In the genomic region with DNA sequence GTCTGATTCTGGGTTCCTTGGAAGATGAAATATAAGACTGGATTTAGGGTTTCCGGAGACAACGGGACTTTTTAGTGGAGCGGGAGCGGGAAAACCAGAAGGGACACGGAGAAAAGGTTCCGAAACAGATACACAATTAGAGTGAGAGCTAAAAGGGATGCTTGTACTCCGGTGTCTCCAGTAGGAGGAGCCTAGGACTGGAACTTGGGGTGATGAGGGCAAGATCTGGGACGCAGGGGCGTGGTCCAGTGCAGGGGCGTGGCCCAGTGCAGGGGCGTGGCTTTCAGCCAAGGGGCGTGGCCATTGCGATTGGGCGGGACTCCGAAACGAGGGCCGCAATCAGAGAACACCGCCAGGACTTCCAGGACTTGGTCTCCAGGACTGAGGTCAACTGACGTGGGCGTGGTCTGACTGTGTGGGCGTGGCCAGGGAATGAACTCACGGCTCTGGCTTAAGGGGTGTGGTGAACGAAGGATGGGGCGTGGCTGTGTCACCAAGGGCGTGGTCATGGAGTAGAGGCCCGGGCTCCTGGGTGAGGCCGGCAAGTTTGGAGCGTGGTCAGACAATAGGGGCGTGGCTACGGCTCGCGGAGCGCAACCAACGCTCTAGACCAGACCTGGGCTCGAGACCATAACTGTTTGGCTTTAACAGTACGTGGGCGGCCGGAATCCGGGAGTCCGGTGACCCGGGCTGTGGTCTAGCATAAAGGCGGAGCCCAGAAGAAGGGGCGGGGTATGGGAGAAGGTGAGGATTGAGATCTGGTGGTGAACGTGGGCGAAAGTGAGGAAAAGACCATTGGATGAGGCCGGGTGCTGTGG, we compare ENCODE assay signal across 1 cellular context.
TF ChIP-seq lines count a peak whose summit lies in the region.

Gene DKKL1, plus strand, starts transcription at position 613 of the 818 bp plus-strand sequence. Its CDS starts 122 bp downstream, at position 735.

TF ChIP-seq in K562, 482 proteins besides CTCF, POLR2A, EP300 and RAD21 (continued from another document and continues in another):
- no peak for TF ChIP-seq CREB3 (tag; conservative IDR thresholded peaks at IDR 0.05; ENCODE audit: low read depth)
- TF ChIP-seq TRIM28 (IDR thresholded peaks at IDR 0.05) = no peak
- TF ChIP-seq SMAD2 (IDR thresholded peaks at IDR 0.05; ENCODE audit: low read depth, low read length) = no peak
- no peak for TF ChIP-seq ZNF124 (CRISPR knock-in tag; IDR thresholded peaks at IDR 0.05)
- TF ChIP-seq ARID1B (IDR thresholded peaks at IDR 0.05) = no peak; the same call in 1 of the 2 replicates
- TF ChIP-seq, protein P1, sequence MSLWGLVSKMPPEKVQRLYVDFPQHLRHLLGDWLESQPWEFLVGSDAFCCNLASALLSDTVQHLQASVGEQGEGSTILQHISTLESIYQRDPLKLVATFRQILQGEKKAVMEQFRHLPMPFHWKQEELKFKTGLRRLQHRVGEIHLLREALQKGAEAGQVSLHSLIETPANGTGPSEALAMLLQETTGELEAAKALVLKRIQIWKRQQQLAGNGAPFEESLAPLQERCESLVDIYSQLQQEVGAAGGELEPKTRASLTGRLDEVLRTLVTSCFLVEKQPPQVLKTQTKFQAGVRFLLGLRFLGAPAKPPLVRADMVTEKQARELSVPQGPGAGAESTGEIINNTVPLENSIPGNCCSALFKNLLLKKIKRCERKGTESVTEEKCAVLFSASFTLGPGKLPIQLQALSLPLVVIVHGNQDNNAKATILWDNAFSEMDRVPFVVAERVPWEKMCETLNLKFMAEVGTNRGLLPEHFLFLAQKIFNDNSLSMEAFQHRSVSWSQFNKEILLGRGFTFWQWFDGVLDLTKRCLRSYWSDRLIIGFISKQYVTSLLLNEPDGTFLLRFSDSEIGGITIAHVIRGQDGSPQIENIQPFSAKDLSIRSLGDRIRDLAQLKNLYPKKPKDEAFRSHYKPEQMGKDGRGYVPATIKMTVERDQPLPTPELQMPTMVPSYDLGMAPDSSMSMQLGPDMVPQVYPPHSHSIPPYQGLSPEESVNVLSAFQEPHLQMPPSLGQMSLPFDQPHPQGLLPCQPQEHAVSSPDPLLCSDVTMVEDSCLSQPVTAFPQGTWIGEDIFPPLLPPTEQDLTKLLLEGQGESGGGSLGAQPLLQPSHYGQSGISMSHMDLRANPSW (CRISPR knock-in tag; IDR thresholded peaks at IDR 0.05) = no peak
- no peak for TF ChIP-seq PHTF2 (CRISPR knock-in tag; IDR thresholded peaks at IDR 0.05)
- TF ChIP-seq, protein P2, sequence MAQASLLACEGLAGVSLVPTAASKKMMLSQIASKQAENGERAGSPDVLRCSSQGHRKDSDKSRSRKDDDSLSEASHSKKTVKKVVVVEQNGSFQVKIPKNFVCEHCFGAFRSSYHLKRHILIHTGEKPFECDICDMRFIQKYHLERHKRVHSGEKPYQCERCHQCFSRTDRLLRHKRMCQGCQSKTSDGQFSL (CRISPR knock-in tag; IDR thresholded peaks at IDR 0.05) = no peak
- TF ChIP-seq, protein P2 (tag; IDR thresholded peaks at IDR 0.05) = no peak
- no peak for TF ChIP-seq MYBL2 (IDR thresholded peaks at IDR 0.05; ENCODE audit: low read depth)
- no peak for TF ChIP-seq MYBL2 (CRISPR knock-in tag; IDR thresholded peaks at IDR 0.05; ENCODE audit: borderline replicate concordance)
- peak; percentile 46; the same call in 1 of the 2 replicates for TF ChIP-seq SMARCA4 (IDR thresholded peaks at IDR 0.05)
- TF ChIP-seq U2AF1 (optimal IDR thresholded peaks at IDR 0.05; ENCODE audit: low read depth, low read length) = no peak
- no peak for TF ChIP-seq FUS (optimal IDR thresholded peaks at IDR 0.05; ENCODE audit: low read depth, low read length)
- no peak for TF ChIP-seq ARID4B (CRISPR knock-in tag; IDR thresholded peaks at IDR 0.05)
- TF ChIP-seq, protein P3, sequence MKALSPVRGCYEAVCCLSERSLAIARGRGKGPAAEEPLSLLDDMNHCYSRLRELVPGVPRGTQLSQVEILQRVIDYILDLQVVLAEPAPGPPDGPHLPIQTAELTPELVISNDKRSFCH (CRISPR knock-in tag; IDR thresholded peaks at IDR 0.05) = no peak
- TF ChIP-seq, protein P3 (tag; IDR thresholded peaks at IDR 0.05) = no peak
- TF ChIP-seq MGA (IDR thresholded peaks at IDR 0.05) = no peak; the same call in 1 of the 2 replicates
- TF ChIP-seq ZC3H8 (IDR thresholded peaks at IDR 0.05) = no peak
- TF ChIP-seq BHLHE40 (IDR thresholded peaks at IDR 0.05; ENCODE audit: low read length) = peak; percentile 55; the same call in 1 of the 2 replicates
- TF ChIP-seq CBX1 (IDR thresholded peaks at IDR 0.05; ENCODE audit: low read depth) = no peak
- TF ChIP-seq FOXJ2 (tag; IDR thresholded peaks at IDR 0.05) = no peak
- no peak for TF ChIP-seq BMI1 (IDR thresholded peaks at IDR 0.05; ENCODE audit: low read length)
- peak; percentile 93 for TF ChIP-seq ATF7 (IDR thresholded peaks at IDR 0.05)
- TF ChIP-seq HNRNPK (IDR thresholded peaks at IDR 0.05; ENCODE audit: low read depth, low read length, poor library complexity, severe bottlenecking) = no peak
- no peak for TF ChIP-seq GTF2A2 (tag; IDR thresholded peaks at IDR 0.05)
- no peak for TF ChIP-seq MEF2A (IDR thresholded peaks at IDR 0.05; ENCODE audit: control insufficient read depth, low read depth, low read length)
- TF ChIP-seq THAP12 (CRISPR knock-in tag; IDR thresholded peaks at IDR 0.05) = no peak
- no peak for TF ChIP-seq ZKSCAN3 (CRISPR knock-in tag; IDR thresholded peaks at IDR 0.05)
